Comparison of ENCODE assay signal across 1 cellular context in genomic region chr18:3247243-3248061, GRCh38.
TF ChIP-seq lines count a peak whose summit lies in the region.

Gene MYL12A, plus strand, starts transcription at chr18:3247801. Its CDS starts 5,447 bp downstream, at chr18:3253248.

TF ChIP-seq in K562, 482 proteins besides CTCF, POLR2A, EP300 and RAD21 (continued from another document and continues in another):
- TF ChIP-seq HSF4 (CRISPR knock-in tag; IDR thresholded peaks at IDR 0.05; ENCODE audit: borderline replicate concordance) (no peak), ZNF589 (CRISPR knock-in tag; IDR thresholded peaks at IDR 0.05; ENCODE audit: low read depth) (no peak), ZNF561 (CRISPR knock-in tag; conservative IDR thresholded peaks at IDR 0.05) (no peak), TCF7L2 (IDR thresholded peaks at IDR 0.05; ENCODE audit: low read depth, low read length) (peak; percentile 98), PHF8 (IDR thresholded peaks at IDR 0.05; ENCODE audit: borderline replicate concordance, low read length) (peak; percentile 82), U2AF2 (optimal IDR thresholded peaks at IDR 0.05; ENCODE audit: low read depth, low read length) (no peak), PML (IDR thresholded peaks at IDR 0.05; ENCODE audit: low read length) (peak; percentile 89), HES1 (IDR thresholded peaks at IDR 0.05; ENCODE audit: low read depth) (no peak), ZNF174 (CRISPR knock-in tag; IDR thresholded peaks at IDR 0.05) (no peak), STAT6 (CRISPR knock-in tag; IDR thresholded peaks at IDR 0.05) (no peak), ARID2 (IDR thresholded peaks at IDR 0.05) (no peak), ADNP (tag; IDR thresholded peaks at IDR 0.05) (no peak), HDAC3 (IDR thresholded peaks at IDR 0.05; ENCODE audit: borderline replicate concordance, partially characterized antibody) (no peak), ZNF239 (CRISPR knock-in tag; IDR thresholded peaks at IDR 0.05) (no peak), SP2 (IDR thresholded peaks at IDR 0.05; ENCODE audit: extremely low read depth, low read depth, low read length, poor library complexity, severe bottlenecking) (no peak), IRF2 (CRISPR knock-in tag; IDR thresholded peaks at IDR 0.05) (no peak), GATA2 (CRISPR knock-in tag; IDR thresholded peaks at IDR 0.05) (no peak; the same call in 1 of the 2 replicates), AFF4 (CRISPR knock-in tag; IDR thresholded peaks at IDR 0.05) (peak; percentile 97), SMARCE1 (IDR thresholded peaks at IDR 0.05) (no peak), TFE3 (CRISPR knock-in tag; IDR thresholded peaks at IDR 0.05) (peak; percentile 97), ZBTB12 (CRISPR knock-in tag; IDR thresholded peaks at IDR 0.05) (0 out of 2 replicates have a peak, but pooled peaks have one; percentile 19), MYC (IDR thresholded peaks at IDR 0.05; ENCODE audit: low read depth, low read length) (peak; percentile 64), MYC (CRISPR knock-in tag; IDR thresholded peaks at IDR 0.05; ENCODE audit: borderline replicate concordance, low read depth) (no peak; the same call in 1 of the 2 replicates), ZZZ3 (IDR thresholded peaks at IDR 0.05) (no peak), ZNF121 (CRISPR knock-in tag; conservative IDR thresholded peaks at IDR 0.05) (peak; percentile 98), HLTF (IDR thresholded peaks at IDR 0.05) (0 out of 2 replicates have a peak, but pooled peaks have one; percentile 48), ATF6 (CRISPR knock-in tag; IDR thresholded peaks at IDR 0.05) (peak; percentile 15; the same call in 1 of the 2 replicates), DDX20 (tag; IDR thresholded peaks at IDR 0.05; ENCODE audit: low read depth) (no peak), RFX7 (CRISPR knock-in tag; IDR thresholded peaks at IDR 0.05) (no peak), ZBTB8A (IDR thresholded peaks at IDR 0.05; ENCODE audit: partially characterized antibody) (no peak), TAF1 (IDR thresholded peaks at IDR 0.05; ENCODE audit: control insufficient read depth, extremely low read depth, insufficient read depth, low read length, severe bottlenecking) (peak; percentile 99), EHMT2 (IDR thresholded peaks at IDR 0.05) (no peak), CREBBP (IDR thresholded peaks at IDR 0.05; ENCODE audit: low read depth, low read length) (no peak), KLF10 (CRISPR knock-in tag; IDR thresholded peaks at IDR 0.05) (no peak), CREB3 (tag; conservative IDR thresholded peaks at IDR 0.05; ENCODE audit: low read depth) (no peak), IRF9 (tag; IDR thresholded peaks at IDR 0.05) (no peak), DEAF1 (CRISPR knock-in tag; IDR thresholded peaks at IDR 0.05) (peak; percentile 20; the same call in 1 of the 2 replicates), ETS2 (tag; IDR thresholded peaks at IDR 0.05; ENCODE audit: borderline replicate concordance, poor library complexity, severe bottlenecking) (no peak), POLR2AphosphoS5 (IDR thresholded peaks at IDR 0.05; ENCODE audit: control insufficient read depth, insufficient read depth, low read depth, low read length) (peak; percentile 98), RBM39 (optimal IDR thresholded peaks at IDR 0.05; ENCODE audit: low read depth, low read length) (no peak), CREB5 (CRISPR knock-in tag; IDR thresholded peaks at IDR 0.05) (no peak), MECOM (CRISPR knock-in tag; IDR thresholded peaks at IDR 0.05) (no peak), GTF2B (IDR thresholded peaks at IDR 0.05; ENCODE audit: extremely low read depth, insufficient read length) (peak; percentile 34), YY1 (IDR thresholded peaks at IDR 0.05; ENCODE audit: borderline replicate concordance in 1 of 3, control insufficient read depth in 1 of 3, extremely low read depth in 1 of 3, insufficient read depth in 3 of 3, insufficient read length in 1 of 3, insufficient replicate concordance in 2 of 3, low read depth in 1 of 3, low read length in 2 of 3) (peak in 2 of 3 experiments; percentile 68 to 80), MAFG (tag; conservative IDR thresholded peaks at IDR 0.05) (no peak; the same call in 1 of the 2 replicates), SAFB (IDR thresholded peaks at IDR 0.05; ENCODE audit: borderline replicate concordance, low read depth, low read length) (no peak), NUFIP1 (IDR thresholded peaks at IDR 0.05; ENCODE audit: partially characterized antibody) (no peak), ZNF217 (CRISPR knock-in tag; IDR thresholded peaks at IDR 0.05) (no peak), ZNF165 (CRISPR knock-in tag; IDR thresholded peaks at IDR 0.05; ENCODE audit: borderline replicate concordance) (no peak; the same call in 1 of the 2 replicates)
